Comparison of ENCODE assay signal across 7 cellular contexts in genomic region chr19:45402469-45403070, GRCh38. TPM values are rescaled to one million over a fixed set of nuclear protein-coding genes. Genes with fewer than 3 reads are reported as not detected.
A peak's percentile ranks its signal among the peaks of the same experiment; 100 is the strongest.
DNase-seq lines count a peak whose midpoint lies in the region; ATAC-seq and FAIRE-seq lines count a peak whose summit lies in the region.

No MANE protein-coding gene starts in this region.

- no peak overlapping the region for H3K27ac Mint-ChIP-seq in activated CD4-positive, alpha-beta memory T cell treated with anti-CD3 and anti-CD28 coated beads, Interleukin-2, amount 10 ng/mL, durations not matched to agents 7 days and 5 days

- no peaks in the 10 kb centered on the region for H3K36me3 Mint-ChIP-seq in activated CD4-positive, alpha-beta memory T cell treated with anti-CD3 and anti-CD28 coated beads, Interleukin-2, amount 10 ng/mL, durations not matched to agents 7 days and 5 days (ENCODE audit: low read depth)

- no peak for ATAC-seq in stimulated activated naive CD8-positive, alpha-beta T cell treated with anti-CD3 and anti-CD28 coated beads, Interleukin-15, Interleukin-2, amounts not matched to agents 100 U/mL and 50 U/mL, for 24 hours
- ATAC-seq in HG02981 (IDR thresholded peaks at IDR 0.05; ENCODE audit: unreplicated experiment) = no peak

- CTCF ChIA-PET in activated CD4-positive, alpha-beta memory T cell treated with anti-CD3 and anti-CD28 coated beads, Interleukin-2, amount 10 ng/mL, durations not matched to agents 7 days and 5 days (lab: Charles Lee) = interaction anchor here (0.6 to 3.8 kb wide), 9 partner anchors 9 to 83 kb away, joined by 3 to 26 read pairs (median 6); no protein-coding TSS in a partner anchor

- DNase-seq in GM19240 (ENCODE audit: insufficient read length, low spot score) = peak; percentile 37
- peak; percentile 21 for DNase-seq in activated CD4-positive, alpha-beta memory T cell treated with anti-CD3 and anti-CD28 coated beads, Interleukin-2, amount 10 ng/mL, durations not matched to agents 7 days and 5 days
- peak; percentile 79 for DNase-seq in hepatic stellate cell (ENCODE audit: low spot score)
- peak; percentile 58 for DNase-seq in stimulated activated naive CD8-positive, alpha-beta T cell treated with anti-CD3 and anti-CD28 coated beads, Interleukin-15, Interleukin-2, amounts not matched to agents 100 U/mL and 50 U/mL, for 24 hours
- DNase-seq in DMS53 treated with DMSO at 0.1 percent for 48 hours (lab: John Stamatoyannopoulos, UW; ENCODE audit: unreplicated experiment) = no peak
- DNase-seq in GM19239 (ENCODE audit: insufficient read length, low spot score) = no peak

- no peak overlapping the region for H3K4me3 Mint-ChIP-seq in activated CD4-positive, alpha-beta memory T cell treated with anti-CD3 and anti-CD28 coated beads, Interleukin-2, amount 10 ng/mL, durations not matched to agents 7 days and 5 days

- POLR2A ChIA-PET in activated CD4-positive, alpha-beta memory T cell treated with anti-CD3 and anti-CD28 coated beads, Interleukin-2, amount 10 ng/mL, durations not matched to agents 7 days and 5 days (lab: Charles Lee) = interaction anchor here (1.2 to 1.6 kb wide), 2 partner anchors 31 to 37 kb away, joined by 3 to 4 read pairs; no protein-coding TSS in a partner anchor

- H3K9me3 Mint-ChIP-seq in activated CD4-positive, alpha-beta memory T cell treated with anti-CD3 and anti-CD28 coated beads, Interleukin-2, amount 10 ng/mL, durations not matched to agents 7 days and 5 days = no peaks in the 10 kb centered on the region

- no peak for FAIRE-seq in GM19239 (lab: Jason Lieb, UNC)

- H3K4me1 Mint-ChIP-seq in activated CD4-positive, alpha-beta memory T cell treated with anti-CD3 and anti-CD28 coated beads, Interleukin-2, amount 10 ng/mL, durations not matched to agents 7 days and 5 days = peaks cover 44% of the 10 kb centered on the region

- peaks cover 33% of the 10 kb centered on the region for H3K27me3 Mint-ChIP-seq in activated CD4-positive, alpha-beta memory T cell treated with anti-CD3 and anti-CD28 coated beads, Interleukin-2, amount 10 ng/mL, durations not matched to agents 7 days and 5 days

RNA-seq across cellular contexts. Expression of gene PPP1R13L, which starts 2.3 kb away (rescaled TPM):
- 10 to 100 TPM; 13.0 to 18.9 TPM for total RNA-seq in activated CD4-positive, alpha-beta memory T cell treated with anti-CD3 and anti-CD28 coated beads, Interleukin-2, amount 10 ng/mL, durations not matched to agents 7 days and 5 days

RNA-seq across cellular contexts. Expression of gene POLR1G, which starts 3.9 kb away (rescaled TPM):
- total RNA-seq in activated CD4-positive, alpha-beta memory T cell treated with anti-CD3 and anti-CD28 coated beads, Interleukin-2, amount 10 ng/mL, durations not matched to agents 7 days and 5 days = 1 to 10 TPM; 3.6 to 3.8 TPM

RNA-seq across cellular contexts. Expression of gene ERCC1, which starts 21.1 kb away (rescaled TPM):
- total RNA-seq in activated CD4-positive, alpha-beta memory T cell treated with anti-CD3 and anti-CD28 coated beads, Interleukin-2, amount 10 ng/mL, durations not matched to agents 7 days and 5 days = 10 to 100 TPM; 59.8 to 60.6 TPM

RNA-seq across cellular contexts. Expression of gene ERCC2, which starts 32.2 kb away (rescaled TPM):
- total RNA-seq in activated CD4-positive, alpha-beta memory T cell treated with anti-CD3 and anti-CD28 coated beads, Interleukin-2, amount 10 ng/mL, durations not matched to agents 7 days and 5 days = 10 to 100 TPM; 19.0 to 20.0 TPM

Comparison
In these comparisons a context has a peak if more than half of its experiments do, and no peak if none do; other contexts are left out.
1. DNase-seq: peak in GM19240 (single experiment), activated CD4-positive, alpha-beta memory T cell treated with anti-CD3 and anti-CD28 coated beads, Interleukin-2, amount 10 ng/mL, durations not matched to agents 7 days and 5 days (single experiment), hepatic stellate cell (single experiment) and stimulated activated naive CD8-positive, alpha-beta T cell treated with anti-CD3 and anti-CD28 coated beads, Interleukin-15, Interleukin-2, amounts not matched to agents 100 U/mL and 50 U/mL, for 24 hours (single experiment); none in DMS53 treated with DMSO at 0.1 percent for 48 hours (single experiment) and GM19239 (single experiment).